19 cellular contexts compared by ENCODE assay signal in the genomic region with DNA sequence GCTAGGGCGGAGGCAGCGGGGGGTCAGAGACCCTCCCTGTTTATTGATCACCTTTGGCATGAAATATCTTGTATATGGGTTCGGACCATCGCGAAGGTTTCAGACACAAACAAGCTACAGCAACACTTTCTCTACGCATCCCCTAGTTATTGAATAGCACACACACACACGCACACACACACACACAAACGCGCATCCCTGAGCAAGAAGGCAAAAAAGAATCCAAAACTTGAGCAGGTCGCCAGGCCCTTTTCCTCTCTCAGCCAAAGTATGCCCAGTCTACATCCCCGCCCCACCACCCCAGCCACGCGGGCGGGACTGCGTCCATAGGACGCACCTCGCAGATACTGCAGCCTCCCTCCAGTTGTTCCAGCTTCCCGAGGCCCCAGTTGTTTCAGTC. TPM values are rescaled to one million over a fixed set of nuclear protein-coding genes. Genes with fewer than 3 reads are reported as not detected.
"Had no signal": no experiment of that assay in that cellular context is flagged by ENCODE, and none has a peak within 500 bp of the region (broad histone marks: within the 10 kb centered on the region; RNA-seq: fewer than 3 reads in every experiment).

No MANE protein-coding gene starts in this region.

- H3K9me3 ChIP-seq: colonic mucosa, heart right ventricle, neutrophil, right atrium auricular region had no signal

- H3K36me3 ChIP-seq: colonic mucosa, heart right ventricle, neutrophil, right atrium auricular region had no signal

- H3K4me1 ChIP-seq: colonic mucosa, heart right ventricle, right atrium auricular region had no signal

- DNase-seq: colonic mucosa; effector CD4-positive, alpha-beta T cell; heart right ventricle; hypothalamus; left colon; left ventricle myocardium superior; mesenchymal stem cell; naive B cell; posterior cingulate gyrus; small intestine; stimulated activated CD4-positive, alpha-beta T cell treated with anti-CD3 and anti-CD28 coated beads, Interleukin-12 subunit alpha, Interleukin-12 subunit beta, amount 100 ng/mL, for 4 hours; stimulated activated naive CD4-positive, alpha-beta T cell treated with Interleukin-2 at 50 U/mL for 16 hours had no signal

- H3K4me3 ChIP-seq: colonic mucosa, heart right ventricle, lung, right atrium auricular region had no signal

- H3K27ac ChIP-seq: colonic mucosa, heart right ventricle, neutrophil, right atrium auricular region had no signal

- FAIRE-seq: frontal cortex, small intestine, urothelium cell line had no signal

RNA-seq across cellular contexts. Expression of a gene that starts 16.0 kb away (rescaled TPM):
- total RNA-seq: colonic mucosa, fibroblast of lung, left ventricle myocardium superior, lung, osteocyte, right atrium auricular region had no signal
- polyA plus RNA-seq: fibroblast of lung, lung had no signal
